2 cellular contexts compared by ENCODE assay signal in the genomic region with DNA sequence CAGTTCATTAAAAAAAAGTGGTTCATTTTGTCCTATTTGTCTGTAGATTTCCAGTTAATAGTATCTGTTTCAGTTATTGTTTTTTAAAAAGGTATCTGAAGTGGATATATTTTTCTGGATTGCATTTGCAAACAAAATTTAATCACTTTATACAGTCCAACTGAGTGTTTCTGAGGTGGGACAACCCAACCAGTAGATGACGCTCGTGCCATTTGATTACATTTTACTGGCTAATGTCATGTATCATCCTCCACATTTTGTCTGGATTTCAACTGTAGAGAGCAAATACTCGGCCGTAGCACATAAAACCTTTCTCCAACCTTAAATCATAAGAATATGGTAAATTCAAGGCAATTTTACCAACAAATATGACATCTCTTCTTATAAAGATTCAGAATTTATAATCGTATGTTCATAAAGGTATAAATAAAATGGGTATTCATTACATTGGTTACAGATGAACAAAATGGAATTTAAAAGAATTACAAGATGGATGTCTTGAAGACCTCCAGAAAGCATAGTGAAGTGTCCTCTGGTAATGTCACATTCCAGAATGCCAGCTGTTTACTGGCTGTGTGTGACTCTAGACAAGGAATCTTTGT.
TF ChIP-seq lines count a peak whose summit lies in the region.

No MANE protein-coding gene starts in this region.

TF ChIP-seq in GM23338, 12 proteins besides CTCF, POLR2A, EP300 and RAD21 (continued from another document and continues in another):
- TF ChIP-seq, protein P1, sequence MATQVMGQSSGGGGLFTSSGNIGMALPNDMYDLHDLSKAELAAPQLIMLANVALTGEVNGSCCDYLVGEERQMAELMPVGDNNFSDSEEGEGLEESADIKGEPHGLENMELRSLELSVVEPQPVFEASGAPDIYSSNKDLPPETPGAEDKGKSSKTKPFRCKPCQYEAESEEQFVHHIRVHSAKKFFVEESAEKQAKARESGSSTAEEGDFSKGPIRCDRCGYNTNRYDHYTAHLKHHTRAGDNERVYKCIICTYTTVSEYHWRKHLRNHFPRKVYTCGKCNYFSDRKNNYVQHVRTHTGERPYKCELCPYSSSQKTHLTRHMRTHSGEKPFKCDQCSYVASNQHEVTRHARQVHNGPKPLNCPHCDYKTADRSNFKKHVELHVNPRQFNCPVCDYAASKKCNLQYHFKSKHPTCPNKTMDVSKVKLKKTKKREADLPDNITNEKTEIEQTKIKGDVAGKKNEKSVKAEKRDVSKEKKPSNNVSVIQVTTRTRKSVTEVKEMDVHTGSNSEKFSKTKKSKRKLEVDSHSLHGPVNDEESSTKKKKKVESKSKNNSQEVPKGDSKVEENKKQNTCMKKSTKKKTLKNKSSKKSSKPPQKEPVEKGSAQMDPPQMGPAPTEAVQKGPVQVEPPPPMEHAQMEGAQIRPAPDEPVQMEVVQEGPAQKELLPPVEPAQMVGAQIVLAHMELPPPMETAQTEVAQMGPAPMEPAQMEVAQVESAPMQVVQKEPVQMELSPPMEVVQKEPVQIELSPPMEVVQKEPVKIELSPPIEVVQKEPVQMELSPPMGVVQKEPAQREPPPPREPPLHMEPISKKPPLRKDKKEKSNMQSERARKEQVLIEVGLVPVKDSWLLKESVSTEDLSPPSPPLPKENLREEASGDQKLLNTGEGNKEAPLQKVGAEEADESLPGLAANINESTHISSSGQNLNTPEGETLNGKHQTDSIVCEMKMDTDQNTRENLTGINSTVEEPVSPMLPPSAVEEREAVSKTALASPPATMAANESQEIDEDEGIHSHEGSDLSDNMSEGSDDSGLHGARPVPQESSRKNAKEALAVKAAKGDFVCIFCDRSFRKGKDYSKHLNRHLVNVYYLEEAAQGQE (IDR thresholded peaks at IDR 0.05; ENCODE audit: unreplicated experiment) = no peak
- TF ChIP-seq, protein P2, sequence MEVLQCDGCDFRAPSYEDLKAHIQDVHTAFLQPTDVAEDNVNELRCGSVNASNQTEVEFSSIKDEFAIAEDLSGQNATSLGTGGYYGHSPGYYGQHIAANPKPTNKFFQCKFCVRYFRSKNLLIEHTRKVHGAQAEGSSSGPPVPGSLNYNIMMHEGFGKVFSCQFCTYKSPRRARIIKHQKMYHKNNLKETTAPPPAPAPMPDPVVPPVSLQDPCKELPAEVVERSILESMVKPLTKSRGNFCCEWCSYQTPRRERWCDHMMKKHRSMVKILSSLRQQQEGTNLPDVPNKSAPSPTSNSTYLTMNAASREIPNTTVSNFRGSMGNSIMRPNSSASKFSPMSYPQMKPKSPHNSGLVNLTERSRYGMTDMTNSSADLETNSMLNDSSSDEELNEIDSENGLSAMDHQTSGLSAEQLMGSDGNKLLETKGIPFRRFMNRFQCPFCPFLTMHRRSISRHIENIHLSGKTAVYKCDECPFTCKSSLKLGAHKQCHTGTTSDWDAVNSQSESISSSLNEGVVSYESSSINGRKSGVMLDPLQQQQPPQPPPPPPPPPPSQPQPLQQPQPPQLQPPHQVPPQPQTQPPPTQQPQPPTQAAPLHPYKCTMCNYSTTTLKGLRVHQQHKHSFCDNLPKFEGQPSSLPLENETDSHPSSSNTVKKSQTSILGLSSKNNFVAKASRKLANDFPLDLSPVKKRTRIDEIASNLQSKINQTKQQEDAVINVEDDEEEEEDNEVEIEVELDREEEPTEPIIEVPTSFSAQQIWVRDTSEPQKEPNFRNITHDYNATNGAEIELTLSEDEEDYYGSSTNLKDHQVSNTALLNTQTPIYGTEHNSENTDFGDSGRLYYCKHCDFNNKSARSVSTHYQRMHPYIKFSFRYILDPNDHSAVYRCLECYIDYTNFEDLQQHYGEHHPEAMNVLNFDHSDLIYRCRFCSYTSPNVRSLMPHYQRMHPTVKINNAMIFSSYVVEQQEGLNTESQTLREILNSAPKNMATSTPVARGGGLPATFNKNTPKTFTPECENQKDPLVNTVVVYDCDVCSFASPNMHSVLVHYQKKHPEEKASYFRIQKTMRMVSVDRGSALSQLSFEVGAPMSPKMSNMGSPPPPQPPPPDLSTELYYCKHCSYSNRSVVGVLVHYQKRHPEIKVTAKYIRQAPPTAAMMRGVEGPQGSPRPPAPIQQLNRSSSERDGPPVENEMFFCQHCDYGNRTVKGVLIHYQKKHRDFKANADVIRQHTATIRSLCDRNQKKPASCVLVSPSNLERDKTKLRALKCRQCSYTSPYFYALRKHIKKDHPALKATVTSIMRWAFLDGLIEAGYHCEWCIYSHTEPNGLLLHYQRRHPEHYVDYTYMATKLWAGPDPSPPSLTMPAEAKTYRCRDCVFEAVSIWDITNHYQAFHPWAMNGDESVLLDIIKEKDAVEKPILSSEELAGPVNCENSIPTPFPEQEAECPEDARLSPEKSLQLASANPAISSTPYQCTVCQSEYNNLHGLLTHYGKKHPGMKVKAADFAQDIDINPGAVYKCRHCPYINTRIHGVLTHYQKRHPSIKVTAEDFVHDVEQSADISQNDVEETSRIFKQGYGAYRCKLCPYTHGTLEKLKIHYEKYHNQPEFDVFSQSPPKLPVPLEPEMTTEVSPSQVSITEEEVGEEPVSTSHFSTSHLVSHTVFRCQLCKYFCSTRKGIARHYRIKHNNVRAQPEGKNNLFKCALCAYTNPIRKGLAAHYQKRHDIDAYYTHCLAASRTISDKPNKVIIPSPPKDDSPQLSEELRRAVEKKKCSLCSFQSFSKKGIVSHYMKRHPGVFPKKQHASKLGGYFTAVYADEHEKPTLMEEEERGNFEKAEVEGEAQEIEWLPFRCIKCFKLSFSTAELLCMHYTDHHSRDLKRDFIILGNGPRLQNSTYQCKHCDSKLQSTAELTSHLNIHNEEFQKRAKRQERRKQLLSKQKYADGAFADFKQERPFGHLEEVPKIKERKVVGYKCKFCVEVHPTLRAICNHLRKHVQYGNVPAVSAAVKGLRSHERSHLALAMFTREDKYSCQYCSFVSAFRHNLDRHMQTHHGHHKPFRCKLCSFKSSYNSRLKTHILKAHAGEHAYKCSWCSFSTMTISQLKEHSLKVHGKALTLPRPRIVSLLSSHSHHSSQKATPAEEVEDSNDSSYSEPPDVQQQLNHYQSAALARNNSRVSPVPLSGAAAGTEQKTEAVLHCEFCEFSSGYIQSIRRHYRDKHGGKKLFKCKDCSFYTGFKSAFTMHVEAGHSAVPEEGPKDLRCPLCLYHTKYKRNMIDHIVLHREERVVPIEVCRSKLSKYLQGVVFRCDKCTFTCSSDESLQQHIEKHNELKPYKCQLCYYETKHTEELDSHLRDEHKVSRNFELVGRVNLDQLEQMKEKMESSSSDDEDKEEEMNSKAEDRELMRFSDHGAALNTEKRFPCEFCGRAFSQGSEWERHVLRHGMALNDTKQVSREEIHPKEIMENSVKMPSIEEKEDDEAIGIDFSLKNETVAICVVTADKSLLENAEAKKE (CRISPR knock-in tag; IDR thresholded peaks at IDR 0.05) = no peak
- TF ChIP-seq ZNF114 (CRISPR knock-in tag; IDR thresholded peaks at IDR 0.05) (no peak), EZH2phosphoT487 (IDR thresholded peaks at IDR 0.05; ENCODE audit: unreplicated experiment) (no peak), STAT1 (IDR thresholded peaks at IDR 0.05; ENCODE audit: unreplicated experiment) (no peak), EZH2 (IDR thresholded peaks at IDR 0.05; ENCODE audit: low read depth, unreplicated experiment) (no peak), ZNF331 (CRISPR knock-in tag; IDR thresholded peaks at IDR 0.05; ENCODE audit: low read depth) (no peak), JUNB (IDR thresholded peaks at IDR 0.05; ENCODE audit: unreplicated experiment) (no peak)
- TF ChIP-seq, protein P3, sequence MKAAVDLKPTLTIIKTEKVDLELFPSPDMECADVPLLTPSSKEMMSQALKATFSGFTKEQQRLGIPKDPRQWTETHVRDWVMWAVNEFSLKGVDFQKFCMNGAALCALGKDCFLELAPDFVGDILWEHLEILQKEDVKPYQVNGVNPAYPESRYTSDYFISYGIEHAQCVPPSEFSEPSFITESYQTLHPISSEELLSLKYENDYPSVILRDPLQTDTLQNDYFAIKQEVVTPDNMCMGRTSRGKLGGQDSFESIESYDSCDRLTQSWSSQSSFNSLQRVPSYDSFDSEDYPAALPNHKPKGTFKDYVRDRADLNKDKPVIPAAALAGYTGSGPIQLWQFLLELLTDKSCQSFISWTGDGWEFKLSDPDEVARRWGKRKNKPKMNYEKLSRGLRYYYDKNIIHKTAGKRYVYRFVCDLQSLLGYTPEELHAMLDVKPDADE (IDR thresholded peaks at IDR 0.05) = no peak

TF ChIP-seq in H1, 55 proteins besides CTCF, POLR2A, EP300 and RAD21 (continued from another document):
- no peak for TF ChIP-seq BACH1 (IDR thresholded peaks at IDR 0.05; ENCODE audit: low read length)
